Comparison of ENCODE assay signal across 23 cellular contexts in the genomic region with DNA sequence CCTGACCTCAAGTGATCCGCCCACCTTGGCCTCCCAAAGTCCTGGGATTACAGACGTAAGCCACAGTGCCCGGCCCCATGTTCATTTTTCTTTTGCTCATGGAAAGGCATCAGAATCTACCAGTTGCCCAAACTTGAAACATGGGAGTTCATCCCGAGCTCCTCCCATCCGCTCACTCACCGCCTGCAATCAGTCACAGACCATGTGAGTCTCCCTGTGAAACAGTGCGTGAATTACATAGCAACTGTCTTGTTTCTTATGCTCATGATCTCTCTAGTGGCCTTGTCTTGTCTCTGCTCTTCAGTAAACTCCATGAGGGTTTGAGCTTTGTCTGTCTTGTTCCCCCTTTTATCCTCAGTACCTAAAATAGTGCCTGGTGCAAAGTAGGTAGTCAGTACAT.
"Had no signal": no experiment of that assay in that cellular context is flagged by ENCODE, and none has a peak within 500 bp of the region (broad histone marks: within the 10 kb centered on the region; RNA-seq: fewer than 3 reads in every experiment).

No MANE protein-coding gene starts in this region.

- H3K4me1 ChIP-seq: psoas muscle, right atrium auricular region, tibial nerve had no signal

- FAIRE-seq: astrocyte, frontal cortex, islet of Langerhans had no signal

- H3K27me3 ChIP-seq: brain microvascular endothelial cell, esophagus muscularis mucosa, right atrium auricular region, tibial nerve had no signal

- H3K27ac ChIP-seq: brain microvascular endothelial cell, esophagus muscularis mucosa, psoas muscle, right atrium auricular region, tibial nerve had no signal

- H3K9me3 ChIP-seq: esophagus muscularis mucosa, psoas muscle, right atrium auricular region, tibial nerve had no signal

- DNase-seq: activated CD4-positive, alpha-beta memory T cell treated with anti-CD3 and anti-CD28 coated beads for 36 hours; activated CD4-positive, alpha-beta T cell treated with anti-CD3 and anti-CD28 coated beads, Interleukin-2, amount 10 ng/mL, durations not matched to agents 24 days and 14 days; activated CD4-positive, CD25-positive, alpha-beta regulatory T cell treated with anti-CD3 and anti-CD28 coated beads, Interleukin-2, amount 50 U/mL, for 72 hours; activated CD8-positive, alpha-beta memory T cell treated with anti-CD3 and anti-CD28 coated beads, Interleukin-2, amount 50 U/mL, for 4 hours; activated effector memory CD4-positive, alpha-beta T cell treated with anti-CD3 and anti-CD28 coated beads, Interleukin-2, amount 50 U/mL, for 16 hours; activated naive CD4-positive, alpha-beta T cell treated with anti-CD3 and anti-CD28 coated beads for 36 hours; activated naive CD8-positive, alpha-beta T cell treated with anti-CD3 and anti-CD28 coated beads for 36 hours; activated T-cell treated with anti-CD3 and anti-CD28 coated beads, Interleukin-2, amount 50 U/mL, for 1 hour; amniotic stem cell; brain microvascular endothelial cell; central memory CD4-positive, alpha-beta T cell; endodermal cell; glutamatergic neuron; left ventricle myocardium superior; psoas muscle; stimulated activated naive CD4-positive, alpha-beta T cell treated with Interleukin-2 at 50 U/mL for 16 hours; T-helper 2 cell had no signal

- ATAC-seq: left ventricle myocardium superior, psoas muscle had no signal

- H3K36me3 ChIP-seq: brain microvascular endothelial cell, esophagus muscularis mucosa, right atrium auricular region, tibial nerve had no signal

- H3K4me3 ChIP-seq: esophagus muscularis mucosa, psoas muscle, right atrium auricular region, tibial nerve had no signal
